In the genomic region with DNA sequence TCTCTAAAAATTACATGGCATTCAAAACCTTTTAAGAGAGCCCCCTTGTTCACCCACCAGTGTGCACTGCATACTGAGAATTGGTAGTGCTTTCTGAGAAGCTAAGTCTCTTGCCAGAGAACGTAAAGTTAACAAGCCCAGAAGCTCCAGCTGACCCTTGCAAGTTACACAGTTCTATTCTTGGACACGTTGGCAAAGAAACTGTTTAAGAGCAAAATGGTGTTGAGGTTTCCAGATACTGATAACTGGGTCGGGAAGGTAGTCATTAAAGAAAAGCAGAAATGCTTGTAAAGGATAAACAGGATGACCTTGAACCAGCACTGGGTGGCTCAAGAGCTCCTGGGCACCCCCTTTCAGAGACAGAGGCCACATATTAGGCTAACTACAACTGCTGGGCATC, we compare ENCODE assay signal across 23 cellular contexts.
"Had no signal": no experiment of that assay in that cellular context is flagged by ENCODE, and none has a peak within 500 bp of the region (broad histone marks: within the 10 kb centered on the region; RNA-seq: fewer than 3 reads in every experiment).

No MANE protein-coding gene starts in this region.

- H3K4me3 Mint-ChIP-seq: activated CD4-positive, alpha-beta memory T cell treated with anti-CD3 and anti-CD28 coated beads, Interleukin-2, amount 10 ng/mL, durations not matched to agents 7 days and 5 days; activated CD8-positive, alpha-beta memory T cell treated with anti-CD3 and anti-CD28 coated beads, Interleukin-2, amount 10 ng/mL, durations not matched to agents 7 days and 5 days; activated naive CD8-positive, alpha-beta T cell treated with anti-CD3 and anti-CD28 coated beads, Interleukin-2, amount 10 ng/mL, durations not matched to agents 7 days and 5 days; naive B cell; stimulated activated naive CD8-positive, alpha-beta T cell treated with anti-CD3 and anti-CD28 coated beads, Interleukin-15, amount 100 ng/mL, for 72 hours; T-cell; type B pancreatic cell had no signal

- H3K27ac Mint-ChIP-seq: activated CD4-positive, alpha-beta memory T cell treated with anti-CD3 and anti-CD28 coated beads, Interleukin-2, amount 10 ng/mL, durations not matched to agents 7 days and 5 days; activated CD8-positive, alpha-beta memory T cell treated with anti-CD3 and anti-CD28 coated beads, Interleukin-2, amount 10 ng/mL, durations not matched to agents 7 days and 5 days; activated naive CD8-positive, alpha-beta T cell treated with anti-CD3 and anti-CD28 coated beads, Interleukin-2, amount 10 ng/mL, durations not matched to agents 7 days and 5 days; naive B cell; T-cell; type B pancreatic cell had no signal

- H3K27ac ChIP-seq: body of pancreas, gastroesophageal sphincter, lower lobe of right lung, prostate gland, right lobe of liver, suprapubic skin had no signal

- H3K4me2 ChIP-seq: smooth muscle cell had no signal

- DNase-seq: activated CD4-positive, alpha-beta memory T cell treated with anti-CD3 and anti-CD28 coated beads, Interleukin-2, amount 10 ng/mL, durations not matched to agents 7 days and 5 days; activated CD4-positive, alpha-beta T cell treated with anti-CD3 and anti-CD28 coated beads for 48 hours; activated CD4-positive, CD25-positive, alpha-beta regulatory T cell; activated CD8-positive, alpha-beta memory T cell treated with anti-CD3 and anti-CD28 coated beads, Interleukin-2, amount 10 ng/mL, durations not matched to agents 7 days and 5 days; activated naive CD4-positive, alpha-beta T cell treated with Interleukin-2 at 50 U/mL for 16 hours; activated naive CD8-positive, alpha-beta T cell treated with anti-CD3 and anti-CD28 coated beads, Interleukin-2, amount 10 ng/mL, durations not matched to agents 7 days and 5 days; body of pancreas; effector CD4-positive, alpha-beta T cell; immature natural killer cell; kidney glomerular epithelial cell; lower lobe of right lung; naive B cell; right lobe of liver; stimulated activated CD4-positive, alpha-beta T cell treated with anti-CD3 and anti-CD28 coated beads, Interleukin-4, amount 100 ng/mL, for 1 hour; stimulated activated naive CD8-positive, alpha-beta T cell treated with anti-CD3 and anti-CD28 coated beads, Interleukin-15, amount 100 ng/mL, for 72 hours; T-cell; T-helper 9 cell had no signal

- H3K36me3 Mint-ChIP-seq: activated naive CD8-positive, alpha-beta T cell treated with anti-CD3 and anti-CD28 coated beads, Interleukin-2, amount 10 ng/mL, durations not matched to agents 7 days and 5 days; immature natural killer cell; naive B cell; T-cell had no signal

- H3K4me1 ChIP-seq: body of pancreas, lower lobe of right lung, prostate gland, right lobe of liver, suprapubic skin had no signal

- H3K27me3 Mint-ChIP-seq: activated naive CD8-positive, alpha-beta T cell treated with anti-CD3 and anti-CD28 coated beads, Interleukin-2, amount 10 ng/mL, durations not matched to agents 7 days and 5 days; naive B cell; type B pancreatic cell had no signal

- H3K4me1 Mint-ChIP-seq: naive B cell; stimulated activated naive CD8-positive, alpha-beta T cell treated with anti-CD3 and anti-CD28 coated beads, Interleukin-15, amount 100 ng/mL, for 72 hours had no signal

- H3K4me3 ChIP-seq: body of pancreas, gastroesophageal sphincter, lower lobe of right lung, prostate gland, right lobe of liver, smooth muscle cell, suprapubic skin had no signal

- H3K27me3 ChIP-seq: body of pancreas, gastroesophageal sphincter, right lobe of liver, suprapubic skin had no signal

- H3K36me3 ChIP-seq: prostate gland, right lobe of liver had no signal

- ATAC-seq: activated CD8-positive, alpha-beta memory T cell treated with anti-CD3 and anti-CD28 coated beads, Interleukin-2, amount 10 ng/mL, durations not matched to agents 7 days and 5 days; body of pancreas; esophagus mucosa; gastroesophageal sphincter; lower lobe of right lung; right lobe of liver; stimulated activated naive CD8-positive, alpha-beta T cell treated with anti-CD3 and anti-CD28 coated beads, Interleukin-15, amount 100 ng/mL, for 72 hours; T-cell had no signal

- H3K9me3 ChIP-seq: body of pancreas, gastroesophageal sphincter, lower lobe of right lung, prostate gland, right lobe of liver, suprapubic skin had no signal

- H3K9me3 Mint-ChIP-seq: activated CD4-positive, alpha-beta memory T cell treated with anti-CD3 and anti-CD28 coated beads, Interleukin-2, amount 10 ng/mL, durations not matched to agents 7 days and 5 days; immature natural killer cell; stimulated activated naive CD8-positive, alpha-beta T cell treated with anti-CD3 and anti-CD28 coated beads, Interleukin-15, amount 100 ng/mL, for 72 hours; T-cell; type B pancreatic cell had no signal
